Comparison of ENCODE assay signal across 9 cellular contexts in genomic region chr6:45586216-45587171, GRCh38.
DNase-seq lines count a peak whose midpoint lies in the region; ATAC-seq and TF ChIP-seq lines count a peak whose summit lies in the region.
"Had no signal": no experiment of that assay in that cellular context is flagged by ENCODE, and none has a peak within 500 bp of the region (broad histone marks: within the 10 kb centered on the region; RNA-seq: fewer than 3 reads in every experiment).

No MANE protein-coding gene starts in this region.

- H3K79me2 ChIP-seq in PC-9 (ENCODE audit: low read depth) = no peaks in the 10 kb centered on the region

- H3K4me3 ChIP-seq in PC-9 (no peak overlapping the region), adrenal gland (no peak overlapping the region)

- ATAC-seq in activated CD8-positive, alpha-beta T cell treated with anti-CD3 and anti-CD28 coated beads, Interleukin-2, amount 10 ng/mL, durations not matched to agents 7 days and 5 days = peak; percentile 71

- H3K4me2 ChIP-seq in PC-9 = peak overlapping the region; percentile 40

- no TSS peak for BruUV-seq in PC-9 (replicated peaks; lab: Mats Ljungman, UMichigan)

- no peaks in the 10 kb centered on the region for H4K20me1 ChIP-seq in PC-9 (ENCODE audit: insufficient read depth)

- peak overlapping the region; percentile 53 for H3K4me3 Mint-ChIP-seq in activated CD8-positive, alpha-beta T cell treated with anti-CD3 and anti-CD28 coated beads, Interleukin-2, amount 10 ng/mL, durations not matched to agents 7 days and 5 days
- H3K4me3 Mint-ChIP-seq in nephron progenitor cell = no peak overlapping the region

- TF ChIP-seq CTCF in PC-9 (conservative IDR thresholded peaks at IDR 0.05) = no peak
- no peak for TF ChIP-seq CTCF in adrenal gland (IDR thresholded peaks at IDR 0.05)
- TF ChIP-seq CTCF in nephron progenitor cell (IDR thresholded peaks at IDR 0.05) = no peak

- CTCF ChIA-PET in PC-9 (lab: Charles Lee) = no interaction called here
- CTCF ChIA-PET in activated CD8-positive, alpha-beta T cell treated with anti-CD3 and anti-CD28 coated beads, Interleukin-2, amount 10 ng/mL, durations not matched to agents 7 days and 5 days (lab: Charles Lee) = interaction anchor here (1.1 to 1.6 kb wide), 3 partner anchors 11 to 150 kb away, joined by 3 to 5 read pairs (median 3); no protein-coding TSS in a partner anchor

- H3F3A ChIP-seq in PC-9 (ENCODE audit: insufficient read depth, low read depth) = peaks cover 30% of the 10 kb centered on the region

- peaks cover 8% of the 10 kb centered on the region for H3K9me3 Mint-ChIP-seq in activated CD8-positive, alpha-beta T cell treated with anti-CD3 and anti-CD28 coated beads, Interleukin-2, amount 10 ng/mL, durations not matched to agents 7 days and 5 days (ENCODE audit: insufficient read depth)
- H3K9me3 Mint-ChIP-seq in nephron progenitor cell = peaks cover 16% of the 10 kb centered on the region

- POLR2A ChIA-PET in PC-9 (lab: Charles Lee; ENCODE audit: unreplicated experiment) = interaction anchor here (0.8 kb wide), 1 partner anchor 36 kb away, joined by 7 read pairs; no protein-coding TSS in a partner anchor
- POLR2A ChIA-PET in activated CD8-positive, alpha-beta T cell treated with anti-CD3 and anti-CD28 coated beads, Interleukin-2, amount 10 ng/mL, durations not matched to agents 7 days and 5 days (lab: Charles Lee) = interaction anchor here (0.9 to 1.1 kb wide), 4 partner anchors 128 to 166 kb away, joined by 3 read pairs; no protein-coding TSS in a partner anchor

- H3K27ac ChIP-seq in PC-9 = peak overlapping the region; percentile 58
- H3K27ac ChIP-seq in adrenal gland = no peak overlapping the region

- TF ChIP-seq POLR2A in adrenal gland (IDR thresholded peaks at IDR 0.05) = no peak

- WGBS in adrenal gland, 4 donors = 65 to 73% (median 69%) methylated on average over 8 to 13 of the region's 13 CpGs

- H3K9me3 ChIP-seq in PC-9 (ENCODE audit: insufficient read depth, low read depth) (peaks cover 5% of the 10 kb centered on the region; the same call in 1 of the 2 replicates), adrenal gland (replicated peaks in 1 of 3) (no peaks in the 10 kb centered on the region)

- no peaks in the 10 kb centered on the region for H3K9me2 ChIP-seq in PC-9 (ENCODE audit: insufficient read depth)

- H3K27me3 Mint-ChIP-seq in activated CD8-positive, alpha-beta T cell treated with anti-CD3 and anti-CD28 coated beads, Interleukin-2, amount 10 ng/mL, durations not matched to agents 7 days and 5 days (ENCODE audit: low read depth) = peaks cover 1% of the 10 kb centered on the region
- H3K27me3 Mint-ChIP-seq in nephron progenitor cell (ENCODE audit: low read depth, poor library complexity) = peaks cover 8% of the 10 kb centered on the region

- peak overlapping the region; percentile 87 for H3K27ac Mint-ChIP-seq in activated CD8-positive, alpha-beta T cell treated with anti-CD3 and anti-CD28 coated beads, Interleukin-2, amount 10 ng/mL, durations not matched to agents 7 days and 5 days
- no peak overlapping the region for H3K27ac Mint-ChIP-seq in nephron progenitor cell

- H3K4me1 ChIP-seq in PC-9 (replicated peaks; ENCODE audit: insufficient read depth) (peaks cover 54% of the 10 kb centered on the region), adrenal gland (replicated peaks in 1 of 2) (no peaks in the 10 kb centered on the region)

- intact Hi-C loops in PC-9 (cut with micrococcal nuclease; ENCODE audit: unreplicated experiment) (loop anchor here (1.0 to 5.0 kb wide), 4 partner anchors 22 to 139 kb away; no protein-coding TSS in a partner anchor), adrenal gland (cut with DNase I) (no loop called here)

- H3K36me3 ChIP-seq in PC-9 (ENCODE audit: low read depth) (no peaks in the 10 kb centered on the region), adrenal gland (replicated peaks in 1 of 2) (no peaks in the 10 kb centered on the region)

- H3K36me3 Mint-ChIP-seq in activated CD8-positive, alpha-beta T cell treated with anti-CD3 and anti-CD28 coated beads, Interleukin-2, amount 10 ng/mL, durations not matched to agents 7 days and 5 days (ENCODE audit: low read depth) = peaks cover 4% of the 10 kb centered on the region
- peaks cover 12% of the 10 kb centered on the region for H3K36me3 Mint-ChIP-seq in nephron progenitor cell (ENCODE audit: low read depth)

- H3K27me3 ChIP-seq in PC-9 (ENCODE audit: insufficient read depth, low read depth) = no peaks in the 10 kb centered on the region
- no peaks in the 10 kb centered on the region for H3K27me3 ChIP-seq in adrenal gland

- H2AFZ ChIP-seq in PC-9 = no peak overlapping the region

- DNase-seq in PC-9 (peak; percentile 70 to 91), occipital lobe (lab: John Stamatoyannopoulos, UW) (no peak), NCI-H1694 treated with DMSO at 0.1 percent for 48 hours (lab: John Stamatoyannopoulos, UW) (no peak), adrenal gland (no peak), nephron progenitor cell (no peak)
- peak; percentile 74 for DNase-seq in activated CD8-positive, alpha-beta T cell treated with anti-CD3 and anti-CD28 coated beads, Interleukin-2, amount 10 ng/mL, durations not matched to agents 7 days and 5 days
- peak; percentile 17 for DNase-seq in effector CD8-positive, alpha-beta T cell (lab: John Stamatoyannopoulos, UW)
- DNase-seq in stimulated activated CD8-positive, alpha-beta memory T cell treated with anti-CD3 and anti-CD28 coated beads, Interleukin-4, amount 100 ng/mL, for 4 hours (ENCODE audit: low read depth in 2 of 2, low spot score in 1 of 2) = peak; percentile 12 to 14
- DNase-seq: caudate nucleus had no signal

- peaks cover 59% of the 10 kb centered on the region for H3K4me1 Mint-ChIP-seq in activated CD8-positive, alpha-beta T cell treated with anti-CD3 and anti-CD28 coated beads, Interleukin-2, amount 10 ng/mL, durations not matched to agents 7 days and 5 days (ENCODE audit: low read depth)
- peaks cover 43% of the 10 kb centered on the region for H3K4me1 Mint-ChIP-seq in nephron progenitor cell

Comparison
In these comparisons a context has a peak if more than half of its experiments do, and no peak if none do; other contexts are left out.
1. DNase-seq: peak in PC-9 (2 of 2), activated CD8-positive, alpha-beta T cell treated with anti-CD3 and anti-CD28 coated beads, Interleukin-2, amount 10 ng/mL, durations not matched to agents 7 days and 5 days (single experiment), effector CD8-positive, alpha-beta T cell (single experiment) and stimulated activated CD8-positive, alpha-beta memory T cell treated with anti-CD3 and anti-CD28 coated beads, Interleukin-4, amount 100 ng/mL, for 4 hours (2 of 2); none in occipital lobe (single experiment), NCI-H1694 treated with DMSO at 0.1 percent for 48 hours (single experiment), adrenal gland (0 of 7) and nephron progenitor cell (single experiment).